Comparison of ENCODE assay signal across 27 cellular contexts in the genomic region with DNA sequence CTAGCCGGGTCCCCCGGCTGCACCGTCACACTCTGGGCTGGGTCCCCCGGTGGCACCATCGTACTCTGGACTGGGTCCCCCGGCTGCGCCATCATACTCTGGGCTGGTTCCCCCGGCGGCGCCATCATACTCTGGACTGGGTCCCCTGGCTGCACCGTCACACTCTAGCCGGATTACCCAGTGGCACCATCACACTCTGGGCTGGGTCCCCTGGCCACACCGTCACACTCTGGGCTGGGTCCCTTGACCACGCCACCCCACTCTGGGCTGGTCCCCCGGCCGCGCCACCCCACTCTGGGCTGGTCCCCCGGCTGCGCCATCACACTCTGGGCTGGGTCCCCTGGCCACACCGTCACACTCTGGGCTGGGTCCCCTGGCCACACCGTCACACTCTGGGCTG.
"Had no signal": no experiment of that assay in that cellular context is flagged by ENCODE, and none has a peak within 500 bp of the region (broad histone marks: within the 10 kb centered on the region; RNA-seq: fewer than 3 reads in every experiment).

No MANE protein-coding gene starts in this region.

- H3K4me3 ChIP-seq: heart left ventricle, left ventricle myocardium inferior, mucosa of descending colon, ovary, prostate gland, right lobe of liver, smooth muscle cell, tibial nerve, vagina had no signal

- ATAC-seq: mucosa of descending colon; naive thymus-derived CD8-positive, alpha-beta T cell; stimulated activated naive B cell treated with anti-CD40 and anti-IgM and Interleukin-4, amounts not matched to agents 10 μg/mL and 1 μg/mL and 100 μg/mL, for 72 hours had no signal

- H3K27me3 ChIP-seq: heart left ventricle, ovary, right lobe of liver, tibial nerve, vagina had no signal

- H3K27ac ChIP-seq: heart left ventricle, left ventricle myocardium inferior, neutrophil, ovary, prostate gland, right lobe of liver, tibial nerve, vagina had no signal

- DNase-seq: glutamatergic neuron; heart left ventricle; hypothalamus; immature natural killer cell; left ventricle myocardium inferior; midbrain; mucosa of descending colon; naive thymus-derived CD8-positive, alpha-beta T cell; occipital lobe; ovary; right lobe of liver; stimulated activated CD4-positive, alpha-beta T cell treated with anti-CD3 and anti-CD28 coated beads, Interleukin-1b, Interleukin-23, amount 100 ng/mL, for 48 hours; stimulated activated CD4-positive, alpha-beta T cell treated with anti-CD3 and anti-CD28 coated beads, Interleukin-2, amount 100 ng/mL, for 48 hours; stimulated activated CD4-positive, alpha-beta T cell treated with anti-CD3 and anti-CD28 coated beads, Interleukin-4, amount 100 ng/mL, for 4 hours; stimulated activated CD8-positive, alpha-beta memory T cell treated with anti-CD3 and anti-CD28 coated beads, Interleukin-4, amount 100 ng/mL, for 48 hours; stimulated activated naive B cell treated with anti-CD40 and anti-IgM and Interleukin-4, amounts not matched to agents 10 μg/mL and 1 μg/mL and 100 μg/mL, for 72 hours; substantia nigra had no signal

- H3K4me3 Mint-ChIP-seq: immature natural killer cell; memory B cell; naive thymus-derived CD8-positive, alpha-beta T cell; nephron; neural crest cell; stimulated activated naive B cell treated with anti-CD40 and anti-IgM and Interleukin-4, amounts not matched to agents 10 μg/mL and 1 μg/mL and 100 μg/mL, for 72 hours; stimulated activated naive CD8-positive, alpha-beta T cell treated with anti-CD3 and anti-CD28 coated beads, Interleukin-15, Interleukin-2, amounts not matched to agents 100 ng/mL and 50 ng/mL, for 24 hours; type B pancreatic cell had no signal

- H3K4me1 ChIP-seq: left ventricle myocardium inferior, prostate gland, right lobe of liver, tibial nerve, vagina had no signal

- H3K9me3 Mint-ChIP-seq: immature natural killer cell; naive thymus-derived CD8-positive, alpha-beta T cell; nephron; neural crest cell had no signal

- H3K36me3 Mint-ChIP-seq: memory B cell; naive thymus-derived CD8-positive, alpha-beta T cell; type B pancreatic cell had no signal

- H3K36me3 ChIP-seq: heart left ventricle, left ventricle myocardium inferior, neutrophil, ovary, prostate gland, right lobe of liver, tibial nerve, vagina had no signal

- H3K27ac Mint-ChIP-seq: immature natural killer cell; memory B cell; stimulated activated naive B cell treated with anti-CD40 and anti-IgM and Interleukin-4, amounts not matched to agents 10 μg/mL and 1 μg/mL and 100 μg/mL, for 72 hours; stimulated activated naive CD8-positive, alpha-beta T cell treated with anti-CD3 and anti-CD28 coated beads, Interleukin-15, Interleukin-2, amounts not matched to agents 100 ng/mL and 50 ng/mL, for 24 hours; type B pancreatic cell had no signal

- H3K4me2 ChIP-seq: smooth muscle cell had no signal

- H3K4me1 Mint-ChIP-seq: neural crest cell had no signal

- H3K9me3 ChIP-seq: heart left ventricle, left ventricle myocardium inferior, mucosa of descending colon, neutrophil, ovary, prostate gland, right lobe of liver, tibial nerve, vagina had no signal

- H3K27me3 Mint-ChIP-seq: type B pancreatic cell had no signal
